ENCODE assay signal across 8 cellular contexts in the genomic region with DNA sequence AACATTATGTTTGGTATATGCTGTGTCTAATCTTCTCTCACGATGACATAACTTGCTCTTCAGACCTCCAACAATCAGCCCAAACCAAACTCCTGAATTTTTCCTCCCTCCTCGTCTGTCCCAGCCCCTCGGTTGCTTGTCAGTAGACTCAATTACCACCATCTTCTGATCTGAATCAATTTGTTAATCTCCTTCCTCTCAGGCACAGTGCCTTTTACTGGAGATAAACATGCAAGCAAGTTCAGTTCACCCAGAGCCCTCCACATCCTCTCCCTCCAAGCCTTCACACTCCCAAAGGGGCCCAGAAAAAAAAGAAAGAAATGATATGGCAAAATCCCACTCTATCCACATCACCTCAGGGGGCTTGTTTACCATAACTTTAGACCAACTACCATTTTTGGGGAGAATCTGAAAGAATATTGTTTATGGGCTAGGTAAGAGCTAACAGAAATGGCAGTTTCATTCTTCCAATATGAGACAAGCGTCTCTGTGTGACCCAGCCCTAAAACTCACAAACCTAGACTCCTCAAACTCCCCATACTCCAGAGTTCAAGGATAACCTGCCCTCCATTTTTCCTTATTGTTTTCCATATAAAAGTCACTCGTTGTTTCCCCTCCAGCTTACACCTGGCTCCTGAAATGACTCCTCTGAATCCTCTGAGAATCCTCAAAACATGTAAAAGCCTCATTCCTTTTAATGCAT. TPM values are rescaled to one million over a fixed set of nuclear protein-coding genes. Genes with fewer than 3 reads are reported as not detected.
DNase-seq lines count a peak whose midpoint lies in the region; ATAC-seq and TF ChIP-seq lines count a peak whose summit lies in the region.

No MANE protein-coding gene starts in this region.

- peak overlapping the region; percentile 67 for H3K4me3 ChIP-seq in CD8-positive, alpha-beta memory T cell (ENCODE audit: low read length)
- H3K4me3 ChIP-seq in PC-9, result peak overlapping the region; percentile 71
- peak overlapping the region; percentile 86 for H3K4me3 ChIP-seq in endodermal cell (ENCODE audit: low read length)
- peak overlapping the region; percentile 86 for H3K4me3 ChIP-seq in osteoblast (ENCODE audit: insufficient read depth, low read length)

- H4K20me1 ChIP-seq in PC-9 (ENCODE audit: insufficient read depth), result 0 out of 2 replicates have a peak, but pooled peaks cover 2% of the 10 kb centered on the region
- peaks cover 39% of the 10 kb centered on the region for H4K20me1 ChIP-seq in osteoblast (ENCODE audit: insufficient read depth, low read length)

- peak overlapping the region; percentile 90 to 97 (median 95) for H3K4me3 Mint-ChIP-seq in CD8-positive, alpha-beta memory T cell
- H3K4me3 Mint-ChIP-seq in endodermal cell, result peak overlapping the region; percentile 88

- BruUV-seq in PC-9 (replicated peaks; lab: Mats Ljungman, UMichigan), result no TSS peak

- no peak for DNase-seq in CD8-positive, alpha-beta memory T cell
- no peak for DNase-seq in PC-9
- DNase-seq in endodermal cell, result no peak
- DNase-seq in osteoblast (ENCODE audit: insufficient read length, low spot score, missing footprints), result peak; percentile 74
- no peak for DNase-seq in NCI-H524 (lab: John Stamatoyannopoulos, UW)
- no peak for DNase-seq in activated gamma-delta T cell (lab: John Stamatoyannopoulos, UW)

- H3K9me3 ChIP-seq in CD8-positive, alpha-beta memory T cell (ENCODE audit: low read length), result no peaks in the 10 kb centered on the region
- no peaks in the 10 kb centered on the region for H3K9me3 ChIP-seq in PC-9 (ENCODE audit: insufficient read depth, low read depth)
- no peaks in the 10 kb centered on the region for H3K9me3 ChIP-seq in endodermal cell (ENCODE audit: control insufficient read depth, low read length)
- no peaks in the 10 kb centered on the region for H3K9me3 ChIP-seq in osteoblast (ENCODE audit: low read depth, low read length)

- H3K9me3 Mint-ChIP-seq in CD8-positive, alpha-beta memory T cell, result no peaks in the 10 kb centered on the region
- no peaks in the 10 kb centered on the region for H3K9me3 Mint-ChIP-seq in endodermal cell

- H2AFZ ChIP-seq in PC-9 (peak overlapping the region; percentile 93), osteoblast (ENCODE audit: low read length) (peak overlapping the region; percentile 85)

- peaks cover 21% of the 10 kb centered on the region for H3F3A ChIP-seq in PC-9 (ENCODE audit: insufficient read depth, low read depth)

- POLR2A ChIA-PET in CD8-positive, alpha-beta memory T cell (lab: Charles Lee), result no interaction called here
- POLR2A ChIA-PET in PC-9 (lab: Charles Lee; ENCODE audit: unreplicated experiment), result interaction anchor here (0.6 kb wide), 1 partner anchor 115 kb away, joined by 18 read pairs; no protein-coding TSS in a partner anchor

- H3K27ac Mint-ChIP-seq in CD8-positive, alpha-beta memory T cell, result peak overlapping the region; percentile 87 to 99 (median 95)
- H3K27ac Mint-ChIP-seq in endodermal cell, result no peak overlapping the region

- H3K27me3 Mint-ChIP-seq in CD8-positive, alpha-beta memory T cell, result peaks cover 4 to 11% of the 10 kb centered on the region in 2 donors
- H3K27me3 Mint-ChIP-seq in endodermal cell (ENCODE audit: insufficient read depth), result peaks cover 41% of the 10 kb centered on the region

- no peaks in the 10 kb centered on the region for H3K36me3 ChIP-seq in CD8-positive, alpha-beta memory T cell (ENCODE audit: insufficient read depth, low read length)
- H3K36me3 ChIP-seq in PC-9 (ENCODE audit: low read depth) (no peaks in the 10 kb centered on the region), endodermal cell (ENCODE audit: control insufficient read depth, insufficient read depth, low read length) (no peaks in the 10 kb centered on the region), osteoblast (ENCODE audit: insufficient read depth, low read length) (no peaks in the 10 kb centered on the region)

- H3K4me1 Mint-ChIP-seq in CD8-positive, alpha-beta memory T cell, result peaks cover 24 to 44% (median 32%) of the 10 kb centered on the region in 3 donors
- H3K4me1 Mint-ChIP-seq in endodermal cell, result peaks cover 28% of the 10 kb centered on the region

- WGBS in endodermal cell (ENCODE audit: insufficient coverage in 1 of 2, insufficient read length in 1 of 2), 2 experiments, result 76 to 81% methylated on average over 4 to 5 of the region's 5 CpGs

- no peaks in the 10 kb centered on the region for H3K9me2 ChIP-seq in PC-9 (ENCODE audit: insufficient read depth)

- H3K79me2 ChIP-seq in PC-9 (ENCODE audit: low read depth), result peaks cover 56% of the 10 kb centered on the region
- peaks cover 54% of the 10 kb centered on the region for H3K79me2 ChIP-seq in osteoblast (ENCODE audit: insufficient read depth, low read length)

- intact Hi-C loops in PC-9 (cut with micrococcal nuclease; ENCODE audit: unreplicated experiment), result loop anchor here (1.0 to 2.0 kb wide), 2 partner anchors 15 to 116 kb away; no protein-coding TSS in a partner anchor

- CTCF ChIA-PET in CD8-positive, alpha-beta memory T cell (lab: Charles Lee), result no interaction called here
- CTCF ChIA-PET in PC-9 (lab: Charles Lee), result no interaction called here

- no peak overlapping the region for H3K9ac ChIP-seq in endodermal cell (ENCODE audit: extremely low read depth, low read length, poor library complexity, severe bottlenecking)

- no peaks in the 10 kb centered on the region for H3K27me3 ChIP-seq in CD8-positive, alpha-beta memory T cell (ENCODE audit: insufficient read depth, low read length, poor library complexity, severe bottlenecking)
- H3K27me3 ChIP-seq in PC-9 (ENCODE audit: insufficient read depth, low read depth) (no peaks in the 10 kb centered on the region), endodermal cell (ENCODE audit: control insufficient read depth, insufficient read depth, low read length, poor library complexity, severe bottlenecking) (peaks cover 28% of the 10 kb centered on the region), osteoblast (ENCODE audit: insufficient read depth, low read length) (peaks cover 3% of the 10 kb centered on the region)

- TF ChIP-seq CTCF in PC-9 (conservative IDR thresholded peaks at IDR 0.05), result no peak
- TF ChIP-seq CTCF in endodermal cell (conservative IDR thresholded peaks at IDR 0.05), result no peak
- TF ChIP-seq CTCF in osteoblast (IDR thresholded peaks at IDR 0.05; ENCODE audit: extremely low read depth, low read depth, low read length), result no peak

- ATAC-seq in HG03521 (IDR thresholded peaks at IDR 0.05; ENCODE audit: unreplicated experiment) (no peak), HG03108 (IDR thresholded peaks at IDR 0.05; ENCODE audit: unreplicated experiment) (no peak)

- peaks cover 32% of the 10 kb centered on the region for H3K4me1 ChIP-seq in CD8-positive, alpha-beta memory T cell (ENCODE audit: insufficient read depth, low read length)
- H3K4me1 ChIP-seq in PC-9 (replicated peaks; ENCODE audit: insufficient read depth) (peaks cover 26% of the 10 kb centered on the region), endodermal cell (ENCODE audit: control insufficient read depth, insufficient read depth, low read length) (peaks cover 2% of the 10 kb centered on the region), osteoblast (ENCODE audit: insufficient read depth, low read length) (peaks cover 25% of the 10 kb centered on the region)

- H3K4me2 ChIP-seq in PC-9, result peak overlapping the region; percentile 98
- peak overlapping the region; percentile 80 for H3K4me2 ChIP-seq in osteoblast (ENCODE audit: insufficient read depth, low read length)

- peaks cover 0 to 8% (median 0%) of the 10 kb centered on the region in 3 donors for H3K36me3 Mint-ChIP-seq in CD8-positive, alpha-beta memory T cell
- no peaks in the 10 kb centered on the region for H3K36me3 Mint-ChIP-seq in endodermal cell (ENCODE audit: low read depth)

- H3K27ac ChIP-seq in CD8-positive, alpha-beta memory T cell (ENCODE audit: low read depth, low read length), result peak overlapping the region; percentile 68
- H3K27ac ChIP-seq in PC-9 (0 out of 2 replicates have a peak overlapping the region, but pooled peaks have one; percentile 18), endodermal cell (ENCODE audit: low read depth, low read length) (no peak overlapping the region), osteoblast (ENCODE audit: low read depth, low read length) (no peak overlapping the region)

RNA-seq across cellular contexts. Expression of gene TEX2, which starts 1.5 kb away (rescaled TPM):
- 10 to 100 TPM; 21.9 to 22.0 TPM for total RNA-seq in CD8-positive, alpha-beta memory T cell
- 6.5 TPM for polyA plus RNA-seq in CD8-positive, alpha-beta memory T cell
- total RNA-seq in PC-9 (2021) (24.0 and 27.9 TPM in 2 replicates), endodermal cell (10 to 100 TPM; 11.6 to 13.1 TPM), osteoblast (17.7 and 20.6 TPM in 2 replicates)
- 11.5 TPM for polyA plus RNA-seq in endodermal cell (2013, experiment 1 of 2)
- 9.5 TPM for polyA plus RNA-seq in endodermal cell (2013, experiment 2 of 2)

Comparison
In these comparisons a context has a peak if more than half of its experiments do, and no peak if none do; other contexts are left out.
1. H3K27ac ChIP-seq: peak in CD8-positive, alpha-beta memory T cell (single experiment) and PC-9 (single experiment); none in endodermal cell (single experiment) and osteoblast (single experiment).
2. Peak in every context shown above with its lines, with median percentiles within 50 percentile points of each other: H3K4me3 ChIP-seq.